Comparison of ENCODE assay signal across 11 cellular contexts in genomic region chr2:192151848-192152247, GRCh38. TPM values are rescaled to one million over a fixed set of nuclear protein-coding genes. Genes with fewer than 3 reads are reported as not detected.
DNase-seq lines count a peak whose midpoint lies in the region; ATAC-seq and TF ChIP-seq lines count a peak whose summit lies in the region.
"Had no signal": no experiment of that assay in that cellular context is flagged by ENCODE, and none has a peak within 500 bp of the region (broad histone marks: within the 10 kb centered on the region; RNA-seq: fewer than 3 reads in every experiment).

No MANE protein-coding gene starts in this region.

- H4K20me1 ChIP-seq in MM.1S (ENCODE audit: insufficient read depth, low read length) = no peaks in the 10 kb centered on the region

- no peaks in the 10 kb centered on the region for H3K36me3 Mint-ChIP-seq in activated CD4-positive, alpha-beta memory T cell treated with anti-CD3 and anti-CD28 coated beads for 36 hours

- H2AFZ ChIP-seq in MM.1S (ENCODE audit: low read length) = no peak overlapping the region

- no peaks in the 10 kb centered on the region for H3K27me3 ChIP-seq in MM.1S (replicated peaks; ENCODE audit: insufficient read depth, low read length)
- H3K27me3 ChIP-seq in left lung = no peaks in the 10 kb centered on the region
- H3K27me3 ChIP-seq: colonic mucosa had no signal

- no peaks in the 10 kb centered on the region for H3K9me2 ChIP-seq in MM.1S (replicated peaks; ENCODE audit: insufficient read depth, low read length)

- CTCF ChIA-PET in activated CD4-positive, alpha-beta memory T cell treated with anti-CD3 and anti-CD28 coated beads for 36 hours (lab: Charles Lee) = interaction anchor here (1.4 kb wide), 1 partner anchor 11 kb away, joined by 5 read pairs; no protein-coding TSS in a partner anchor

- no peak overlapping the region for H3K4me2 ChIP-seq in MM.1S (ENCODE audit: low read depth, low read length)

- H3K9me3 ChIP-seq in MM.1S (replicated peaks; ENCODE audit: insufficient read depth, low read length) = no peaks in the 10 kb centered on the region
- no peaks in the 10 kb centered on the region for H3K9me3 ChIP-seq in left lung
- H3K9me3 ChIP-seq: colonic mucosa had no signal

- no peaks in the 10 kb centered on the region for H3K4me1 Mint-ChIP-seq in activated CD4-positive, alpha-beta memory T cell treated with anti-CD3 and anti-CD28 coated beads for 36 hours (ENCODE audit: low read depth)
- H3K4me1 Mint-ChIP-seq: T-helper 17 cell had no signal

- no peak overlapping the region for H3K9ac ChIP-seq in MM.1S (ENCODE audit: low read length)

- no peaks in the 10 kb centered on the region for H3K9me3 Mint-ChIP-seq in activated CD4-positive, alpha-beta memory T cell treated with anti-CD3 and anti-CD28 coated beads for 36 hours

- TF ChIP-seq CTCF in MM.1S (IDR thresholded peaks at IDR 0.05; ENCODE audit: low read length) (no peak), left lung (IDR thresholded peaks at IDR 0.05) (no peak)

- no peaks in the 10 kb centered on the region for H3F3A ChIP-seq in MM.1S (ENCODE audit: insufficient read depth, low read length)

- ATAC-seq in HG03175 (IDR thresholded peaks at IDR 0.05; ENCODE audit: unreplicated experiment) = peak; percentile 60
- no peak for ATAC-seq in left lung
- ATAC-seq: T-helper 17 cell had no signal

- H3K4me3 Mint-ChIP-seq in activated CD4-positive, alpha-beta memory T cell treated with anti-CD3 and anti-CD28 coated beads for 36 hours = no peak overlapping the region
- H3K4me3 Mint-ChIP-seq: T-helper 17 cell had no signal

- peaks cover 6% of the 10 kb centered on the region for H3K27me3 Mint-ChIP-seq in activated CD4-positive, alpha-beta memory T cell treated with anti-CD3 and anti-CD28 coated beads for 36 hours

- POLR2A ChIA-PET in activated CD4-positive, alpha-beta memory T cell treated with anti-CD3 and anti-CD28 coated beads for 36 hours (lab: Charles Lee) = no interaction called here

- H3K36me3 ChIP-seq in MM.1S (replicated peaks; ENCODE audit: insufficient read depth, low read length) (no peaks in the 10 kb centered on the region), left lung (no peaks in the 10 kb centered on the region)
- H3K36me3 ChIP-seq: colonic mucosa had no signal

- no peaks in the 10 kb centered on the region for H3K79me2 ChIP-seq in MM.1S (ENCODE audit: low read length)

- intact Hi-C loops in activated CD4-positive, alpha-beta memory T cell treated with anti-CD3 and anti-CD28 coated beads for 36 hours (cut with micrococcal nuclease) = no loop called here
- intact Hi-C loops in posterior vena cava (cut with DNase I) = no loop called here
- intact Hi-C loops in left lung (cut with DNase I) = no loop called here

- H3K4me3 ChIP-seq in MM.1S (ENCODE audit: low read length) (no peak overlapping the region), left lung (no peak overlapping the region)
- H3K4me3 ChIP-seq: colonic mucosa had no signal

- peaks cover 26% of the 10 kb centered on the region for H3K4me1 ChIP-seq in MM.1S (ENCODE audit: low read length)
- peaks cover 0 to 15% of the 10 kb centered on the region in 2 donors for H3K4me1 ChIP-seq in left lung
- H3K4me1 ChIP-seq: colonic mucosa had no signal

- no peak overlapping the region for H3K27ac Mint-ChIP-seq in activated CD4-positive, alpha-beta memory T cell treated with anti-CD3 and anti-CD28 coated beads for 36 hours
- H3K27ac Mint-ChIP-seq: T-helper 17 cell had no signal

- H3K27ac ChIP-seq in MM.1S (ENCODE audit: low read length) = no peak overlapping the region
- H3K27ac ChIP-seq in left lung = no peak overlapping the region
- H3K27ac ChIP-seq: colonic mucosa had no signal

- DNase-seq in DMS153 (lab: John Stamatoyannopoulos, UW) = peak; percentile 74
- peak; percentile 64 for DNase-seq in NCI-H446 treated with DMSO at 0.1 percent for 48 hours (lab: John Stamatoyannopoulos, UW)
- peak; percentile 27 for DNase-seq in fibroblast of peridontal ligament (ENCODE audit: extremely low read depth)
- no peak for DNase-seq in activated CD4-positive, alpha-beta memory T cell treated with anti-CD3 and anti-CD28 coated beads for 36 hours
- no peak for DNase-seq in MM.1S
- DNase-seq in posterior vena cava (ENCODE audit: low spot score) = no peak
- no peak for DNase-seq in left lung
- DNase-seq: colonic mucosa, NCI-H1048, T-helper 17 cell had no signal

RNA-seq across cellular contexts. Expression of gene TMEFF2, which starts 42.9 kb away (rescaled TPM):
- not detected for total RNA-seq in activated CD4-positive, alpha-beta memory T cell treated with anti-CD3 and anti-CD28 coated beads for 36 hours
- total RNA-seq in posterior vena cava = under 1 TPM in 1 of 2 donors, not detected in 1; 0.19 TPM
- total RNA-seq in left lung = not detected
- total RNA-seq: T-helper 17 cell had no signal

Comparison
In these comparisons a context has a peak if more than half of its experiments do, and no peak if none do; other contexts are left out.
1. DNase-seq: peak in DMS153 (single experiment), NCI-H446 treated with DMSO at 0.1 percent for 48 hours (single experiment) and fibroblast of peridontal ligament (single experiment); none in activated CD4-positive, alpha-beta memory T cell treated with anti-CD3 and anti-CD28 coated beads for 36 hours (single experiment), MM.1S (single experiment), posterior vena cava (single experiment) and left lung (0 of 2).